In the genomic region with DNA sequence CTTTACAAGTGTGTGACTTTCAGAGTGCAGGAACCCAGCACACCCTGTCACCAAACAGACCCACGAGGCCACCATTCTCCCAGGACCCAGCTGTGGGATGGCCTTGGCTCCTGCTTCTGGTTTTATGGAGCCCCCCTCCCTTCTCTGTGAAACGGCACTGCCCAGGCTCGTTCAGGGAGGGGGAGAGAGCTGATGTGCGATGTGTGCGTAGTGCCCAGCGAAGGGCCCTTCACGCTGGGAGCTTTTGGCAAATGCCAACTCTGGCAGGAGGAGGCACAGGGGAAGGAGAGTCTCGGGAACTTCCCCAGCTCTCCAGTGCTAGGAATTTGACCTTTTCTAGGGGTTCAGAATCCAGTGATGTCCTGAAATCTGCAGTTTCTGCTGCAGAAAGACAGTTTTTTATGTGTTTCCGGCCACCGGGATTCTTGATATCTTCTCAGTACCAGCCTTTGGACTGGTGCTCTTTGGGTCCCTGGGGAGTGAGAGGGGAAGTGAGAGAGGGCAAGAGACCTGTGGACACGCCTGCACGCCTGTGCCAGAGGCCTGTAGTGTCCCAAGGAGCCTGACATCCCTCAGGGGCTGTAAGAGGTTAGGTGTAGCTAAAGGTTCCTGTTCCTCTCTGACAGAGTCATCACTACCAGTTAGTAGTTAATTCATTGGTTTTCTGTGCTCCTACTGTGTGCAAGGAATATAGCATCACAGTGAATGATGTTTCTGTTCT, we compare ENCODE assay signal across 1 cellular context.
TF ChIP-seq lines count a peak whose summit lies in the region.

No MANE protein-coding gene starts in this region.

TF ChIP-seq in K562, 482 proteins besides CTCF, POLR2A, EP300 and RAD21:
- TF ChIP-seq NR1H2 (CRISPR knock-in tag; IDR thresholded peaks at IDR 0.05): no peak
- peak; percentile 87 for TF ChIP-seq ZKSCAN1 (IDR thresholded peaks at IDR 0.05; ENCODE audit: low read depth, low read length)
